ENCODE assay signal across 18 cellular contexts in genomic region chr1:209647212-209647611, GRCh38. TPM values are rescaled to one million over a fixed set of nuclear protein-coding genes. Genes with fewer than 3 reads are reported as not detected.
DNase-seq lines count a peak whose midpoint lies in the region; ATAC-seq, FAIRE-seq and TF ChIP-seq lines count a peak whose summit lies in the region.
"Had no signal": no experiment of that assay in that cellular context is flagged by ENCODE, and none has a peak within 500 bp of the region (broad histone marks: within the 10 kb centered on the region; RNA-seq: fewer than 3 reads in every experiment).

No MANE protein-coding gene starts in this region.

- no peaks in the 10 kb centered on the region for H3K9me3 Mint-ChIP-seq in astrocyte (ENCODE audit: unreplicated experiment)
- H3K9me3 Mint-ChIP-seq: activated naive CD4-positive, alpha-beta T cell treated with anti-CD3 and anti-CD28 coated beads, Interleukin-2, amount 50 U/mL, for 24 hours had no signal

- H3K9me1 ChIP-seq in IMR-90 (ENCODE audit: insufficient read depth, low read length) = peaks cover 27% of the 10 kb centered on the region

- no peak overlapping the region for H3K56ac ChIP-seq in IMR-90 (ENCODE audit: extremely low read depth, insufficient read depth, low read length)

- in situ Hi-C loops in IMR-90 (cut with MboI; ENCODE audit: low sequenced_read_pairs) = no loop called here
- in situ Hi-C loops in HAP-1 (cut with MboI; ENCODE audit: low sequenced_read_pairs) = no loop called here
- in situ Hi-C loops in ACHN (cut with HindIII; ENCODE audit: low pct_ligation_motif_present, low pct_unique_long_range_greater_than_20kb, low sequenced_read_pairs) = no loop called here

- H3K79me2 ChIP-seq in astrocyte (ENCODE audit: insufficient read depth, low read length) = no peaks in the 10 kb centered on the region

- H2BK20ac ChIP-seq in IMR-90 (ENCODE audit: low read depth, low read length) = peak overlapping the region; percentile 21

- TF ChIP-seq CTCF in IMR-90 (conservative IDR thresholded peaks at IDR 0.05; ENCODE audit: low read depth, low read length) (no peak), astrocyte (IDR thresholded peaks at IDR 0.05; ENCODE audit: insufficient read depth, low read depth, low read length) (no peak)

- H4K8ac ChIP-seq in IMR-90 (ENCODE audit: low read depth in 2 of 2, low read length in 2 of 2) = peak overlapping the region in 1 of 2 experiments; percentile 10; a peak in 1 of 4 replicates

- no peaks in the 10 kb centered on the region for H3K36me3 ChIP-seq in BLaER1 treated with 17β-estradiol and CSF1 and Interleukin-3, amounts not matched to agents 10 nM and 100 nM
- no peaks in the 10 kb centered on the region for H3K36me3 ChIP-seq in IMR-90 (ENCODE audit: control insufficient read depth, insufficient read depth, low read length)
- H3K36me3 ChIP-seq in astrocyte (ENCODE audit: insufficient read depth, low read length) = no peaks in the 10 kb centered on the region
- no peaks in the 10 kb centered on the region for H3K36me3 ChIP-seq in HAP-1 (replicated peaks)
- H3K36me3 ChIP-seq: uterus had no signal

- BruUV-seq in IMR-90 (replicated peaks; lab: Mats Ljungman, UMichigan) = no TSS peak

- no peaks in the 10 kb centered on the region for H4K20me1 ChIP-seq in BLaER1 treated with 17β-estradiol and CSF1 and Interleukin-3, amounts not matched to agents 10 nM and 100 nM
- no peaks in the 10 kb centered on the region for H4K20me1 ChIP-seq in IMR-90 (ENCODE audit: insufficient read depth, low read length)
- no peaks in the 10 kb centered on the region for H4K20me1 ChIP-seq in astrocyte (ENCODE audit: insufficient read depth, low read length)

- peak overlapping the region; percentile 21; the same call in 1 of the 2 replicates for H4K91ac ChIP-seq in IMR-90 (ENCODE audit: insufficient read depth, low read depth, low read length)

- peaks cover 70 to 97% (median 91%) of the 10 kb centered on the region in 10 experiments for H3K4me1 ChIP-seq in BLaER1 treated with 17β-estradiol and CSF1 and Interleukin-3, amounts not matched to agents 10 nM and 100 nM
- peaks cover 30% of the 10 kb centered on the region for H3K4me1 ChIP-seq in IMR-90 (ENCODE audit: control insufficient read depth, insufficient read depth, low read length)
- peaks cover 53% of the 10 kb centered on the region for H3K4me1 ChIP-seq in astrocyte (ENCODE audit: insufficient read depth, low read length)
- H3K4me1 ChIP-seq in HAP-1 = no peaks in the 10 kb centered on the region

- no peak overlapping the region for H2BK15ac ChIP-seq in IMR-90 (ENCODE audit: low read depth, low read length)

- peak overlapping the region; percentile 32 for H3K4ac ChIP-seq in IMR-90 (ENCODE audit: low read depth, low read length)

- H3K27me3 ChIP-seq in BLaER1 treated with 17β-estradiol and CSF1 and Interleukin-3, amounts not matched to agents 10 nM and 100 nM = no peaks in the 10 kb centered on the region
- no peaks in the 10 kb centered on the region for H3K27me3 ChIP-seq in IMR-90 (ENCODE audit: control insufficient read depth, insufficient read depth, low read length)
- H3K27me3 ChIP-seq in astrocyte (ENCODE audit: insufficient read depth, low read length) = no peaks in the 10 kb centered on the region
- H3K27me3 ChIP-seq in HAP-1 (ENCODE audit: low read depth) = no peaks in the 10 kb centered on the region
- H3K27me3 ChIP-seq: uterus had no signal

- peak overlapping the region in 9 of 11 experiments; percentile 23 to 87 (median 83); a peak in 15 of 22 replicates for H3K27ac ChIP-seq in BLaER1 treated with 17β-estradiol and CSF1 and Interleukin-3, amounts not matched to agents 10 nM and 100 nM
- H3K27ac ChIP-seq in IMR-90 (ENCODE audit: insufficient read depth, low read length) = no peak overlapping the region
- H3K27ac ChIP-seq in astrocyte (ENCODE audit: low read depth, low read length) = no peak overlapping the region
- H3K27ac ChIP-seq: uterus had no signal

- H3K4me1 Mint-ChIP-seq in astrocyte (ENCODE audit: low read depth, unreplicated experiment) = peaks cover 57% of the 10 kb centered on the region

- H3K9me3 ChIP-seq in BLaER1 treated with 17β-estradiol and CSF1 and Interleukin-3, amounts not matched to agents 10 nM and 100 nM (replicated peaks in 1 of 11) = no peaks in the 10 kb centered on the region
- H3K9me3 ChIP-seq in IMR-90 (ENCODE audit: control insufficient read depth, insufficient read depth, low read length) = no peaks in the 10 kb centered on the region
- no peaks in the 10 kb centered on the region for H3K9me3 ChIP-seq in astrocyte (ENCODE audit: insufficient read depth, low read depth, low read length)
- no peaks in the 10 kb centered on the region for H3K9me3 ChIP-seq in HAP-1
- H3K9me3 ChIP-seq: uterus had no signal

- H2BK120ac ChIP-seq in IMR-90 (ENCODE audit: low read depth, low read length) = peak overlapping the region; percentile 46

- no CpG with 5 or more reads among the region's 3 CpGs for WGBS in IMR-90 (ENCODE audit: extremely low coverage in 2 of 2, insufficient read length in 1 of 2), 2 experiments

- peak overlapping the region; percentile 21; the same call in 1 of the 2 replicates for H3K18ac ChIP-seq in IMR-90 (ENCODE audit: low read depth, low read length)

- no peak for TF ChIP-seq POLR2A in IMR-90 (IDR thresholded peaks at IDR 0.05; ENCODE audit: low read depth, low read length)

- no peak overlapping the region for H3K27ac Mint-ChIP-seq in astrocyte (ENCODE audit: unreplicated experiment)
- H3K27ac Mint-ChIP-seq: activated naive CD4-positive, alpha-beta T cell treated with anti-CD3 and anti-CD28 coated beads, Interleukin-2, amount 50 U/mL, for 24 hours had no signal

- CTCF ChIA-PET in IMR-90 (lab: Yijun Ruan, JAX) = no interaction called here

- no peaks in the 10 kb centered on the region for H3K79me1 ChIP-seq in IMR-90 (ENCODE audit: low read depth in 1 of 2, low read length in 2 of 2)

- peak overlapping the region; percentile 25 for H2AK9ac ChIP-seq in IMR-90 (replicated peaks; ENCODE audit: low read depth, low read length, poor library complexity)

- H2AFZ ChIP-seq in IMR-90 (replicated peaks; ENCODE audit: low read length, poor library complexity) (peak overlapping the region; percentile 62), astrocyte (ENCODE audit: low read depth, low read length) (no peak overlapping the region)

- H2BK5ac ChIP-seq in IMR-90 (ENCODE audit: low read depth, low read length, poor library complexity, severe bottlenecking) = no peak overlapping the region

- no peak overlapping the region; a peak in 1 of 22 replicates for H3K9ac ChIP-seq in BLaER1 treated with 17β-estradiol and CSF1 and Interleukin-3, amounts not matched to agents 10 nM and 100 nM
- H3K9ac ChIP-seq in IMR-90 (ENCODE audit: low read depth, low read length) (no peak overlapping the region), astrocyte (ENCODE audit: low read length) (no peak overlapping the region)

- H2AK5ac ChIP-seq in IMR-90 (ENCODE audit: low read depth, low read length) = peak overlapping the region; percentile 29; the same call in 1 of the 2 replicates

- intact Hi-C loops in IMR-90 (cut with micrococcal nuclease) = loop anchor here (5.0 kb wide), 1 partner anchor 100 kb away; no protein-coding TSS in a partner anchor

- H3K4me3 Mint-ChIP-seq in astrocyte (ENCODE audit: unreplicated experiment) = no peak overlapping the region
- H3K4me3 Mint-ChIP-seq: activated naive CD4-positive, alpha-beta T cell treated with anti-CD3 and anti-CD28 coated beads, Interleukin-2, amount 50 U/mL, for 24 hours had no signal

- no peak for ATAC-seq in IMR-90 (ENCODE audit: low read depth)
- ATAC-seq: left colon had no signal

- dilution Hi-C loops in IMR-90 (cut with HindIII; ENCODE audit: low sequenced_read_pairs, unreplicated experiment) = no loop called here

- 0 out of 2 replicates have a peak overlapping the region, but pooled peaks have one; percentile 56 for H3K23ac ChIP-seq in IMR-90 (ENCODE audit: low read depth, low read length)

- peak overlapping the region; percentile 88 for H3K14ac ChIP-seq in IMR-90 (replicated peaks; ENCODE audit: low read depth, low read length)

- DNase-seq in IMR-90 (no peak), astrocyte (ENCODE audit: low read depth) (no peak), left kidney (ENCODE audit: low read depth, low spot score) (peak; percentile 64), SKM-1 (lab: John Stamatoyannopoulos, UW; ENCODE audit: unreplicated experiment) (no peak), HAP-1 (ENCODE audit: low spot score in 2 of 2) (no peak), anterior cingulate cortex (lab: John Stamatoyannopoulos, UW) (no peak), ACHN (no peak)
- DNase-seq: activated CD4-positive, CD25-positive, alpha-beta regulatory T cell treated with anti-CD3 and anti-CD28 coated beads, Interleukin-2, amount 50 U/mL, for 72 hours; activated CD8-positive, alpha-beta memory T cell treated with anti-CD3 and anti-CD28 coated beads for 24 hours; activated T-cell treated with anti-CD3 and anti-CD28 coated beads, Interleukin-2, amount 50 U/mL, for 48 hours; GOT3; left colon; NCI-H1417 treated with DMSO at 0.1 percent for 48 hours; NCI-H2171; substantia nigra; uterus had no signal

- no peak overlapping the region; the same call in 1 of the 2 replicates for H4K5ac ChIP-seq in IMR-90 (ENCODE audit: low read depth, low read length)

- no peaks in the 10 kb centered on the region for H3K36me3 Mint-ChIP-seq in astrocyte (ENCODE audit: low read depth, unreplicated experiment)
- H3K36me3 Mint-ChIP-seq: activated naive CD4-positive, alpha-beta T cell treated with anti-CD3 and anti-CD28 coated beads, Interleukin-2, amount 50 U/mL, for 24 hours had no signal

- peaks cover 8% of the 10 kb centered on the region for H3K27me3 Mint-ChIP-seq in astrocyte (ENCODE audit: low read depth, unreplicated experiment)
- H3K27me3 Mint-ChIP-seq: activated naive CD4-positive, alpha-beta T cell treated with anti-CD3 and anti-CD28 coated beads, Interleukin-2, amount 50 U/mL, for 24 hours had no signal

- TF ChIP-seq RAD21 in IMR-90 (IDR thresholded peaks at IDR 0.05; ENCODE audit: low read length) = no peak

- POLR2A ChIA-PET in IMR-90 (lab: Charles Lee; ENCODE audit: unreplicated experiment) = no interaction called here

- peak overlapping the region in 4 of 10 experiments; percentile 23 to 63 (median 42); a peak in 5 of 20 replicates for H3K4me3 ChIP-seq in BLaER1 treated with 17β-estradiol and CSF1 and Interleukin-3, amounts not matched to agents 10 nM and 100 nM
- H3K4me3 ChIP-seq in IMR-90 (ENCODE audit: insufficient read depth, low read depth, low read length) = no peak overlapping the region
- H3K4me3 ChIP-seq in astrocyte (ENCODE audit: insufficient read depth, low read depth, low read length) = no peak overlapping the region
- no peak overlapping the region for H3K4me3 ChIP-seq in HAP-1
- H3K4me3 ChIP-seq: uterus had no signal

- peak; percentile 34 for FAIRE-seq in astrocyte (lab: Jason Lieb, UNC)

- H3K4me2 ChIP-seq in BLaER1 treated with 17β-estradiol and CSF1 and Interleukin-3, amounts not matched to agents 10 nM and 100 nM = peak overlapping the region; percentile 61 to 99 (median 95); a peak in 21 of 22 replicates
- no peak overlapping the region for H3K4me2 ChIP-seq in IMR-90 (ENCODE audit: low read depth, low read length)
- peak overlapping the region; percentile 20 for H3K4me2 ChIP-seq in astrocyte (ENCODE audit: low read length)

RNA-seq across cellular contexts. Expression of gene LAMB3, which starts 5.0 kb away (rescaled TPM):
- total RNA-seq in IMR-90 (2012; rRNA removed) (0.72 and 1.1 TPM in 2 replicates), astrocyte (4.2 and 6.1 TPM in 2 replicates)
- polyA plus RNA-seq in IMR-90 (2012; rRNA removed) = 1.6 and 2.1 TPM in 2 replicates
- polyA plus RNA-seq in IMR-90 (2012; cell fraction: cytosol; rRNA removed) = 0.83 and 2.0 TPM in 2 replicates
- polyA plus RNA-seq in IMR-90 (2012; cell fraction: nucleus; rRNA removed; ENCODE audit: low replicate concordance) = 1.1 and 1.8 TPM in 2 replicates

RNA-seq across cellular contexts. Expression of gene G0S2, which starts 28.0 kb away (rescaled TPM):
- total RNA-seq in IMR-90 (2012; rRNA removed) (0.36 and 1.9 TPM in 2 replicates), astrocyte (5.9 and 15.1 TPM in 2 replicates)
- 0.36 and 0.53 TPM in 2 replicates for polyA plus RNA-seq in IMR-90 (2012; rRNA removed)
- 0.82 and 0.94 TPM in 2 replicates for polyA plus RNA-seq in IMR-90 (2012; cell fraction: cytosol; rRNA removed)
- polyA plus RNA-seq in IMR-90 (2012; cell fraction: nucleus; rRNA removed; ENCODE audit: low replicate concordance) = 0.14 and 0.33 TPM in 2 replicates

RNA-seq across cellular contexts. Expression of gene HSD11B1, which starts 57.4 kb away (rescaled TPM):
- total RNA-seq in IMR-90 (2012; rRNA removed) (0.28 and 0.72 TPM in 2 replicates), astrocyte (not detected in 2 replicates)
- polyA plus RNA-seq in IMR-90 (2012; rRNA removed) = 0.30 and 0.41 TPM in 2 replicates
- 0.34 and 0.35 TPM in 2 replicates for polyA plus RNA-seq in IMR-90 (2012; cell fraction: cytosol; rRNA removed)
- polyA plus RNA-seq in IMR-90 (2012; cell fraction: nucleus; rRNA removed; ENCODE audit: low replicate concordance) = 0.09 and 0.19 TPM in 2 replicates

Comparison
In these comparisons a context has a peak if more than half of its experiments do, and no peak if none do; other contexts are left out.
1. H3K27ac ChIP-seq: peak in BLaER1 treated with 17β-estradiol and CSF1 and Interleukin-3, amounts not matched to agents 10 nM and 100 nM (9 of 11); none in IMR-90 (single experiment) and astrocyte (single experiment).